13 cellular contexts compared by ENCODE assay signal in the genomic region with DNA sequence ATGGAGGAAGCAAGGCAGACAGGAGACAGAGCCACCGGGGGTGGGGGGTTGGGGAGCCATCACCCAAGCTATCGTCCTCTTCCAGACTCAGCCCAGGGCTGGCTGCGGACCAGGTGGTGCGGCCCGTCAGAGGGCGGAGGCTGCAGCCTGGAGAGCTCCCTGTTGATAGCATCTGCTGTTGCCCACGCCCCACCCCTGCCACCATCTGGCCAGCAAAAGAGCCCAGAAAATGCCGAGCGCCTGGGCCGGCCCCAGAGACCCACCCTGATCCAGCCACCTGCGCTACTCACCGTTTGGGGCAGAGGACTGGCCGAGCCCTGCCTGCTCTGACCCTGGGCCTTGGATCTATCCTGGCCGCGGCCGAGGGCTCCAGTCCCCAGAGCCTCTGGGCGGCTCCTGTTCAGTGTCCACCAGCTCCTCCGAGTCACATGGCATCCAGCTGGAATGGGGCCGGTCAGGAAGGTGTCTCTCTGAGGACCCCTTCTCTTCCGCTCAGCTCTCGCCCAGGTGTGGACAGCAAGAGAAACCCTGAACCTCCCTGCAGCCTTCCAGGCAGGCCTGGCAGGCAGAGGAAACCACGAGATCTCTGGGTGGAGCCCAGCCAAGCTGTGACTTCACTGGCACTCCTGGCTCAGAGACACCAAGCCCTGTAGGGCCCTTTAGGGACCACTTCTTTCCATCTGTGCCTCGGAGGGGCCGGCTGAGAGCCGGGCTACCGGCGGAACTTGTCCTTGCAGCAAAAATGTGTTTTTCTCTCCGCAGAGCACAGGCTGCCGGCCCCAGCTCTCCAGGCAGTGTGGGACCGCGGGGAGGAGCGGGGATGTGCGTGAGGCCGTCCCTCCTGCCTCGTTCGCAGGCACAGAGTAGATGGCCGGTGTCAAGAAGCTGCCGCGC. TPM values are rescaled to one million over a fixed set of nuclear protein-coding genes. Genes with fewer than 3 reads are reported as not detected.
A peak's percentile ranks its signal among the peaks of the same experiment; 100 is the strongest.
DNase-seq lines count a peak whose midpoint lies in the region; ATAC-seq and TF ChIP-seq lines count a peak whose summit lies in the region.
"Had no signal": no experiment of that assay in that cellular context is flagged by ENCODE, and none has a peak within 500 bp of the region (broad histone marks: within the 10 kb centered on the region; RNA-seq: fewer than 3 reads in every experiment).

A gene with protein sequence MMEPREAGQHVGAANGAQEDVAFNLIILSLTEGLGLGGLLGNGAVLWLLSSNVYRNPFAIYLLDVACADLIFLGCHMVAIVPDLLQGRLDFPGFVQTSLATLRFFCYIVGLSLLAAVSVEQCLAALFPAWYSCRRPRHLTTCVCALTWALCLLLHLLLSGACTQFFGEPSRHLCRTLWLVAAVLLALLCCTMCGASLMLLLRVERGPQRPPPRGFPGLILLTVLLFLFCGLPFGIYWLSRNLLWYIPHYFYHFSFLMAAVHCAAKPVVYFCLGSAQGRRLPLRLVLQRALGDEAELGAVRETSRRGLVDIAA (minus strand): TSS at position 567 of the 894 bp plus-strand sequence. CDS start 3,618 bp downstream, outside the sequence.

- H3K4me1 Mint-ChIP-seq in CD4-positive, CD25-positive, alpha-beta regulatory T cell, result no peaks in the 10 kb centered on the region
- peaks cover 2% of the 10 kb centered on the region for H3K4me1 Mint-ChIP-seq in endodermal cell
- no peaks in the 10 kb centered on the region for H3K4me1 Mint-ChIP-seq in progenitor cell of endocrine pancreas (ENCODE audit: low read depth)

- no peaks in the 10 kb centered on the region for H3K9me3 ChIP-seq in CD4-positive, CD25-positive, alpha-beta regulatory T cell (ENCODE audit: control insufficient read depth in 2 of 2, low read length in 2 of 2)
- no peaks in the 10 kb centered on the region for H3K9me3 ChIP-seq in endodermal cell (ENCODE audit: control insufficient read depth, low read length)

- H3K27me3 Mint-ChIP-seq in CD4-positive, CD25-positive, alpha-beta regulatory T cell, result no peaks in the 10 kb centered on the region
- H3K27me3 Mint-ChIP-seq in endodermal cell (ENCODE audit: insufficient read depth) (peaks cover 33% of the 10 kb centered on the region), progenitor cell of endocrine pancreas (peaks cover 38% of the 10 kb centered on the region)

- TF ChIP-seq CTCF in endodermal cell (conservative IDR thresholded peaks at IDR 0.05) (no peak), progenitor cell of endocrine pancreas (IDR thresholded peaks at IDR 0.05; ENCODE audit: unreplicated experiment) (no peak)

- no peak within 1 kb of the TSS for H3K9ac ChIP-seq in endodermal cell (ENCODE audit: extremely low read depth, low read length, poor library complexity, severe bottlenecking)

- H3K9me3 Mint-ChIP-seq in CD4-positive, CD25-positive, alpha-beta regulatory T cell, result peaks cover 0 to 3% (median 0%) of the 10 kb centered on the region in 7 donors
- H3K9me3 Mint-ChIP-seq in endodermal cell (no peaks in the 10 kb centered on the region), progenitor cell of endocrine pancreas (ENCODE audit: low read depth) (no peaks in the 10 kb centered on the region)

- H3K4me3 Mint-ChIP-seq in CD4-positive, CD25-positive, alpha-beta regulatory T cell, result no peak within 1 kb of the TSS
- H3K4me3 Mint-ChIP-seq in endodermal cell, result no peak within 1 kb of the TSS
- H3K4me3 Mint-ChIP-seq in progenitor cell of endocrine pancreas (ENCODE audit: low read depth), result no peak within 1 kb of the TSS

- peak within 1 kb of the TSS in 2 of 3 donors; percentile 17 to 42 for H3K27ac Mint-ChIP-seq in CD4-positive, CD25-positive, alpha-beta regulatory T cell
- no peak within 1 kb of the TSS for H3K27ac Mint-ChIP-seq in endodermal cell
- no peak within 1 kb of the TSS for H3K27ac Mint-ChIP-seq in progenitor cell of endocrine pancreas

- DNase-seq in CD4-positive, CD25-positive, alpha-beta regulatory T cell, result no peak
- DNase-seq in NCI-H1694 treated with DMSO at 0.1 percent for 48 hours (lab: John Stamatoyannopoulos, UW) (peak; percentile 67), endodermal cell (peak; percentile 47), myocyte (ENCODE audit: low read depth) (peak; percentile 32), superior temporal gyrus (ENCODE audit: extremely low spot score) (no peak), cortex of kidney (lab: John Stamatoyannopoulos, UW) (no peak), GM19238 (ENCODE audit: insufficient read length, low spot score) (no peak), progenitor cell of endocrine pancreas (ENCODE audit: low spot score, unreplicated experiment) (no peak)
- DNase-seq: NCI-H1048; stimulated activated CD4-positive, alpha-beta T cell treated with anti-CD3 and anti-CD28 coated beads, Interleukin-4, amount 100 ng/mL, for 24 hours; T-helper 2 cell had no signal

- no peak for ATAC-seq in CD4-positive, CD25-positive, alpha-beta regulatory T cell (ENCODE audit: low read depth in 2 of 2)

- no peak within 1 kb of the TSS for H3K27ac ChIP-seq in CD4-positive, CD25-positive, alpha-beta regulatory T cell (ENCODE audit: insufficient read depth, low read length, poor library complexity, severe bottlenecking)
- H3K27ac ChIP-seq in endodermal cell (ENCODE audit: low read depth, low read length), result no peak within 1 kb of the TSS
- H3K27ac ChIP-seq: epithelial cell of prostate had no signal

- H3K4me1 ChIP-seq in CD4-positive, CD25-positive, alpha-beta regulatory T cell (ENCODE audit: control insufficient read depth, insufficient read depth, low read length, poor library complexity, severe bottlenecking), result no peaks in the 10 kb centered on the region
- H3K4me1 ChIP-seq in endodermal cell (ENCODE audit: control insufficient read depth, insufficient read depth, low read length), result no peaks in the 10 kb centered on the region

- H3K36me3 Mint-ChIP-seq in CD4-positive, CD25-positive, alpha-beta regulatory T cell, result no peaks in the 10 kb centered on the region
- H3K36me3 Mint-ChIP-seq in endodermal cell (ENCODE audit: low read depth) (no peaks in the 10 kb centered on the region), progenitor cell of endocrine pancreas (ENCODE audit: insufficient read depth) (no peaks in the 10 kb centered on the region)

- WGBS in endodermal cell (ENCODE audit: insufficient coverage in 1 of 2, insufficient read length in 1 of 2), 2 experiments, result 90 to 91% methylated on average over 31 to 39 of the region's 39 CpGs

- no peaks in the 10 kb centered on the region for H3K36me3 ChIP-seq in CD4-positive, CD25-positive, alpha-beta regulatory T cell (ENCODE audit: control insufficient read depth, insufficient read depth, low read length)
- no peaks in the 10 kb centered on the region for H3K36me3 ChIP-seq in endodermal cell (ENCODE audit: control insufficient read depth, insufficient read depth, low read length)

- H3K4me3 ChIP-seq in CD4-positive, CD25-positive, alpha-beta regulatory T cell (ENCODE audit: low read depth, low read length), result no peak within 1 kb of the TSS
- no peak within 1 kb of the TSS for H3K4me3 ChIP-seq in endodermal cell (ENCODE audit: low read length)

- H3K27me3 ChIP-seq in CD4-positive, CD25-positive, alpha-beta regulatory T cell (ENCODE audit: control insufficient read depth, insufficient read depth, low read length), result no peaks in the 10 kb centered on the region
- H3K27me3 ChIP-seq in endodermal cell (ENCODE audit: control insufficient read depth, insufficient read depth, low read length, poor library complexity, severe bottlenecking), result no peaks in the 10 kb centered on the region

RNA-seq across cellular contexts. Expression of the gene that starts here (rescaled TPM):
- not detected for total RNA-seq in CD4-positive, CD25-positive, alpha-beta regulatory T cell
- not detected for polyA plus RNA-seq in CD4-positive, CD25-positive, alpha-beta regulatory T cell
- not detected for total RNA-seq in endodermal cell
- not detected for polyA plus RNA-seq in endodermal cell (2013, experiment 1 of 2)
- polyA plus RNA-seq in endodermal cell (2013, experiment 2 of 2), result not detected
- total RNA-seq in myocyte, result not detected in 2 replicates
- polyA plus RNA-seq in myocyte (2012), result not detected
- total RNA-seq in progenitor cell of endocrine pancreas, result not detected in 2 replicates
- total RNA-seq: mononuclear cell had no signal

Comparison
In these comparisons a context has a peak if more than half of its experiments do, and no peak if none do; other contexts are left out.
1. Peak in DNase-seq in endodermal cell; RNA of the gene not detected or under 1 TPM.
2. Peak in DNase-seq in myocyte; RNA of the gene not detected or under 1 TPM.
3. H3K27ac Mint-ChIP-seq: peak in CD4-positive, CD25-positive, alpha-beta regulatory T cell (2 of 3); none in endodermal cell (single experiment) and progenitor cell of endocrine pancreas (single experiment).